1 cellular context compared by ENCODE assay signal in the genomic region with DNA sequence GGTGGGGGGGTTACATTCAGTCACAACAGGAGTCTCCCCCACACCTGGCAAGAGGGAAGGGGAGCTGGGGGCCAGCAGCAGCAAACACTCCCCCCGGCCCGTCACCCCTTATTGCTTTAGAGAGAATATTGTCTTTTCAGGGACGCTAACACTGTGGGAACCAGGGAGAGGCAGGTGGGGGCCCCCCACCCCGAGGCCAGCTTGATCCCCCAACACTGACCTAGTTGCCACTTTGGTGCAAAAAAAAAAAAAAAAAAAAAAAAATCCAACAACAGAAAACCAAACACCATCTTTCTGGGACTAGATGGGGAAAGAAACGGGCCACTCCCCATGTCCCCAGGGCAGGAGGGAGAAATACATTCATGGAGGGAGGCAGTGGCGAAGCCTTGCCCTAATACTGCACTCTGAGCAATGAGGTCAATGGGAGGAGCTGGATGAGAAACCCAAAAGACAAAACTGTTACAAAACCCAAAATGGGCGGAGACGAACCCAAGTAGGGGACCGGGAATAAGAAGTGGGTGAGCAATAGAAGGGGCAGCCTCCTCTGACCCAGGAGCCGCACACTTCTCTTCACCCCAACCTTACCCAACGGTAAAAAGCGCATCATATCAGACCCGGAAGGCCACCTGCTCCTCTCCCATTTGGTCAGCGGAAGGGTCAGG.
TF ChIP-seq lines count a peak whose summit lies in the region.

No MANE protein-coding gene starts in this region.

TF ChIP-seq in GM23338, 12 proteins besides CTCF, POLR2A, EP300 and RAD21 (continued from another document):
- TF ChIP-seq, protein P1, sequence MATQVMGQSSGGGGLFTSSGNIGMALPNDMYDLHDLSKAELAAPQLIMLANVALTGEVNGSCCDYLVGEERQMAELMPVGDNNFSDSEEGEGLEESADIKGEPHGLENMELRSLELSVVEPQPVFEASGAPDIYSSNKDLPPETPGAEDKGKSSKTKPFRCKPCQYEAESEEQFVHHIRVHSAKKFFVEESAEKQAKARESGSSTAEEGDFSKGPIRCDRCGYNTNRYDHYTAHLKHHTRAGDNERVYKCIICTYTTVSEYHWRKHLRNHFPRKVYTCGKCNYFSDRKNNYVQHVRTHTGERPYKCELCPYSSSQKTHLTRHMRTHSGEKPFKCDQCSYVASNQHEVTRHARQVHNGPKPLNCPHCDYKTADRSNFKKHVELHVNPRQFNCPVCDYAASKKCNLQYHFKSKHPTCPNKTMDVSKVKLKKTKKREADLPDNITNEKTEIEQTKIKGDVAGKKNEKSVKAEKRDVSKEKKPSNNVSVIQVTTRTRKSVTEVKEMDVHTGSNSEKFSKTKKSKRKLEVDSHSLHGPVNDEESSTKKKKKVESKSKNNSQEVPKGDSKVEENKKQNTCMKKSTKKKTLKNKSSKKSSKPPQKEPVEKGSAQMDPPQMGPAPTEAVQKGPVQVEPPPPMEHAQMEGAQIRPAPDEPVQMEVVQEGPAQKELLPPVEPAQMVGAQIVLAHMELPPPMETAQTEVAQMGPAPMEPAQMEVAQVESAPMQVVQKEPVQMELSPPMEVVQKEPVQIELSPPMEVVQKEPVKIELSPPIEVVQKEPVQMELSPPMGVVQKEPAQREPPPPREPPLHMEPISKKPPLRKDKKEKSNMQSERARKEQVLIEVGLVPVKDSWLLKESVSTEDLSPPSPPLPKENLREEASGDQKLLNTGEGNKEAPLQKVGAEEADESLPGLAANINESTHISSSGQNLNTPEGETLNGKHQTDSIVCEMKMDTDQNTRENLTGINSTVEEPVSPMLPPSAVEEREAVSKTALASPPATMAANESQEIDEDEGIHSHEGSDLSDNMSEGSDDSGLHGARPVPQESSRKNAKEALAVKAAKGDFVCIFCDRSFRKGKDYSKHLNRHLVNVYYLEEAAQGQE (IDR thresholded peaks at IDR 0.05; ENCODE audit: unreplicated experiment), result no peak
- no peak for TF ChIP-seq NANOG (IDR thresholded peaks at IDR 0.05; ENCODE audit: borderline replicate concordance)
- TF ChIP-seq STAT1 (IDR thresholded peaks at IDR 0.05; ENCODE audit: unreplicated experiment), result no peak
- TF ChIP-seq, protein P2, sequence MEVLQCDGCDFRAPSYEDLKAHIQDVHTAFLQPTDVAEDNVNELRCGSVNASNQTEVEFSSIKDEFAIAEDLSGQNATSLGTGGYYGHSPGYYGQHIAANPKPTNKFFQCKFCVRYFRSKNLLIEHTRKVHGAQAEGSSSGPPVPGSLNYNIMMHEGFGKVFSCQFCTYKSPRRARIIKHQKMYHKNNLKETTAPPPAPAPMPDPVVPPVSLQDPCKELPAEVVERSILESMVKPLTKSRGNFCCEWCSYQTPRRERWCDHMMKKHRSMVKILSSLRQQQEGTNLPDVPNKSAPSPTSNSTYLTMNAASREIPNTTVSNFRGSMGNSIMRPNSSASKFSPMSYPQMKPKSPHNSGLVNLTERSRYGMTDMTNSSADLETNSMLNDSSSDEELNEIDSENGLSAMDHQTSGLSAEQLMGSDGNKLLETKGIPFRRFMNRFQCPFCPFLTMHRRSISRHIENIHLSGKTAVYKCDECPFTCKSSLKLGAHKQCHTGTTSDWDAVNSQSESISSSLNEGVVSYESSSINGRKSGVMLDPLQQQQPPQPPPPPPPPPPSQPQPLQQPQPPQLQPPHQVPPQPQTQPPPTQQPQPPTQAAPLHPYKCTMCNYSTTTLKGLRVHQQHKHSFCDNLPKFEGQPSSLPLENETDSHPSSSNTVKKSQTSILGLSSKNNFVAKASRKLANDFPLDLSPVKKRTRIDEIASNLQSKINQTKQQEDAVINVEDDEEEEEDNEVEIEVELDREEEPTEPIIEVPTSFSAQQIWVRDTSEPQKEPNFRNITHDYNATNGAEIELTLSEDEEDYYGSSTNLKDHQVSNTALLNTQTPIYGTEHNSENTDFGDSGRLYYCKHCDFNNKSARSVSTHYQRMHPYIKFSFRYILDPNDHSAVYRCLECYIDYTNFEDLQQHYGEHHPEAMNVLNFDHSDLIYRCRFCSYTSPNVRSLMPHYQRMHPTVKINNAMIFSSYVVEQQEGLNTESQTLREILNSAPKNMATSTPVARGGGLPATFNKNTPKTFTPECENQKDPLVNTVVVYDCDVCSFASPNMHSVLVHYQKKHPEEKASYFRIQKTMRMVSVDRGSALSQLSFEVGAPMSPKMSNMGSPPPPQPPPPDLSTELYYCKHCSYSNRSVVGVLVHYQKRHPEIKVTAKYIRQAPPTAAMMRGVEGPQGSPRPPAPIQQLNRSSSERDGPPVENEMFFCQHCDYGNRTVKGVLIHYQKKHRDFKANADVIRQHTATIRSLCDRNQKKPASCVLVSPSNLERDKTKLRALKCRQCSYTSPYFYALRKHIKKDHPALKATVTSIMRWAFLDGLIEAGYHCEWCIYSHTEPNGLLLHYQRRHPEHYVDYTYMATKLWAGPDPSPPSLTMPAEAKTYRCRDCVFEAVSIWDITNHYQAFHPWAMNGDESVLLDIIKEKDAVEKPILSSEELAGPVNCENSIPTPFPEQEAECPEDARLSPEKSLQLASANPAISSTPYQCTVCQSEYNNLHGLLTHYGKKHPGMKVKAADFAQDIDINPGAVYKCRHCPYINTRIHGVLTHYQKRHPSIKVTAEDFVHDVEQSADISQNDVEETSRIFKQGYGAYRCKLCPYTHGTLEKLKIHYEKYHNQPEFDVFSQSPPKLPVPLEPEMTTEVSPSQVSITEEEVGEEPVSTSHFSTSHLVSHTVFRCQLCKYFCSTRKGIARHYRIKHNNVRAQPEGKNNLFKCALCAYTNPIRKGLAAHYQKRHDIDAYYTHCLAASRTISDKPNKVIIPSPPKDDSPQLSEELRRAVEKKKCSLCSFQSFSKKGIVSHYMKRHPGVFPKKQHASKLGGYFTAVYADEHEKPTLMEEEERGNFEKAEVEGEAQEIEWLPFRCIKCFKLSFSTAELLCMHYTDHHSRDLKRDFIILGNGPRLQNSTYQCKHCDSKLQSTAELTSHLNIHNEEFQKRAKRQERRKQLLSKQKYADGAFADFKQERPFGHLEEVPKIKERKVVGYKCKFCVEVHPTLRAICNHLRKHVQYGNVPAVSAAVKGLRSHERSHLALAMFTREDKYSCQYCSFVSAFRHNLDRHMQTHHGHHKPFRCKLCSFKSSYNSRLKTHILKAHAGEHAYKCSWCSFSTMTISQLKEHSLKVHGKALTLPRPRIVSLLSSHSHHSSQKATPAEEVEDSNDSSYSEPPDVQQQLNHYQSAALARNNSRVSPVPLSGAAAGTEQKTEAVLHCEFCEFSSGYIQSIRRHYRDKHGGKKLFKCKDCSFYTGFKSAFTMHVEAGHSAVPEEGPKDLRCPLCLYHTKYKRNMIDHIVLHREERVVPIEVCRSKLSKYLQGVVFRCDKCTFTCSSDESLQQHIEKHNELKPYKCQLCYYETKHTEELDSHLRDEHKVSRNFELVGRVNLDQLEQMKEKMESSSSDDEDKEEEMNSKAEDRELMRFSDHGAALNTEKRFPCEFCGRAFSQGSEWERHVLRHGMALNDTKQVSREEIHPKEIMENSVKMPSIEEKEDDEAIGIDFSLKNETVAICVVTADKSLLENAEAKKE (CRISPR knock-in tag; IDR thresholded peaks at IDR 0.05), result no peak
